In genomic region chr12:122185494-122186082, GRCh38 we compare ENCODE assay signal across 1 cellular context.
TF ChIP-seq lines count a peak whose summit lies in the region.

No MANE protein-coding gene starts in this region.

TF ChIP-seq in IMR-90, 13 proteins besides CTCF, POLR2A, EP300 and RAD21 (continued from another document):
- TF ChIP-seq RCOR1 (IDR thresholded peaks at IDR 0.05; ENCODE audit: insufficient replicate concordance, low read length): no peak
- TF ChIP-seq NFE2L2 (IDR thresholded peaks at IDR 0.05; ENCODE audit: low read depth, low read length): no peak
- no peak for TF ChIP-seq ELK1 (IDR thresholded peaks at IDR 0.05; ENCODE audit: borderline replicate concordance, low read depth, low read length)
- no peak for TF ChIP-seq MAFK (IDR thresholded peaks at IDR 0.05; ENCODE audit: low read depth, low read length)
- no peak for TF ChIP-seq BHLHE40 (IDR thresholded peaks at IDR 0.05; ENCODE audit: low read depth, low read length)
- TF ChIP-seq MXI1 (IDR thresholded peaks at IDR 0.05; ENCODE audit: borderline replicate concordance, low read depth, low read length): no peak
TF ChIP-seq in IMR-90: peak in this region for 0.
